In genomic region chr18:21600526-21601410, GRCh38 we compare ENCODE assay signal across 1 cellular context.
TF ChIP-seq lines count a peak whose summit lies in the region.

Gene ESCO1, minus strand, starts transcription at chr18:21600704. Its CDS starts 25,861 bp downstream, at chr18:21574843.

TF ChIP-seq in GM12878, 131 proteins besides CTCF, POLR2A, EP300 and RAD21 (continued from another document and continues in another):
- TF ChIP-seq, protein P1, sequence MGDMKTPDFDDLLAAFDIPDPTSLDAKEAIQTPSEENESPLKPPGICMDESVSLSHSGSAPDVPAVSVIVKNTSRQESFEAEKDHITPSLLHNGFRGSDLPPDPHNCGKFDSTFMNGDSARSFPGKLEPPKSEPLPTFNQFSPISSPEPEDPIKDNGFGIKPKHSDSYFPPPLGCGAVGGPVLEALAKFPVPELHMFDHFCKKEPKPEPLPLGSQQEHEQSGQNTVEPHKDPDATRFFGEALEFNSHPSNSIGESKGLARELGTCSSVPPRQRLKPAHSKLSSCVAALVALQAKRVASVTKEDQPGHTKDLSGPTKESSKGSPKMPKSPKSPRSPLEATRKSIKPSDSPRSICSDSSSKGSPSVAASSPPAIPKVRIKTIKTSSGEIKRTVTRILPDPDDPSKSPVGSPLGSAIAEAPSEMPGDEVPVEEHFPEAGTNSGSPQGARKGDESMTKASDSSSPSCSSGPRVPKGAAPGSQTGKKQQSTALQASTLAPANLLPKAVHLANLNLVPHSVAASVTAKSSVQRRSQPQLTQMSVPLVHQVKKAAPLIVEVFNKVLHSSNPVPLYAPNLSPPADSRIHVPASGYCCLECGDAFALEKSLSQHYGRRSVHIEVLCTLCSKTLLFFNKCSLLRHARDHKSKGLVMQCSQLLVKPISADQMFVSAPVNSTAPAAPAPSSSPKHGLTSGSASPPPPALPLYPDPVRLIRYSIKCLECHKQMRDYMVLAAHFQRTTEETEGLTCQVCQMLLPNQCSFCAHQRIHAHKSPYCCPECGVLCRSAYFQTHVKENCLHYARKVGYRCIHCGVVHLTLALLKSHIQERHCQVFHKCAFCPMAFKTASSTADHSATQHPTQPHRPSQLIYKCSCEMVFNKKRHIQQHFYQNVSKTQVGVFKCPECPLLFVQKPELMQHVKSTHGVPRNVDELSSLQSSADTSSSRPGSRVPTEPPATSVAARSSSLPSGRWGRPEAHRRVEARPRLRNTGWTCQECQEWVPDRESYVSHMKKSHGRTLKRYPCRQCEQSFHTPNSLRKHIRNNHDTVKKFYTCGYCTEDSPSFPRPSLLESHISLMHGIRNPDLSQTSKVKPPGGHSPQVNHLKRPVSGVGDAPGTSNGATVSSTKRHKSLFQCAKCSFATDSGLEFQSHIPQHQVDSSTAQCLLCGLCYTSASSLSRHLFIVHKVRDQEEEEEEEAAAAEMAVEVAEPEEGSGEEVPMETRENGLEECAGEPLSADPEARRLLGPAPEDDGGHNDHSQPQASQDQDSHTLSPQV (IDR thresholded peaks at IDR 0.05) = peak; percentile 91
- TF ChIP-seq PML (IDR thresholded peaks at IDR 0.05; ENCODE audit: low read length) (peak; percentile 88), ETV6 (conservative IDR thresholded peaks at IDR 0.05 in 1 of 2, IDR thresholded peaks at IDR 0.05 in 1 of 2; ENCODE audit: borderline replicate concordance in 1 of 2, low read depth in 1 of 2) (0 out of 4 replicates have a peak, but pooled peaks of 1 of the 2 experiments have one; percentile 19), ZNF24 (IDR thresholded peaks at IDR 0.05) (peak; percentile 50; the same call in 1 of the 2 replicates), CHD2 (IDR thresholded peaks at IDR 0.05; ENCODE audit: borderline replicate concordance, low read depth, low read length) (peak; percentile 68), SP1 (IDR thresholded peaks at IDR 0.05; ENCODE audit: low read depth, low read length) (peak; percentile 56), CBX3 (IDR thresholded peaks at IDR 0.05; ENCODE audit: borderline replicate concordance, low read depth) (no peak), ZNF217 (IDR thresholded peaks at IDR 0.05) (peak; percentile 77; the same call in 1 of the 2 replicates), RFX5 (IDR thresholded peaks at IDR 0.05; ENCODE audit: low read depth, low read length) (peak; percentile 93), TARDBP (IDR thresholded peaks at IDR 0.05; ENCODE audit: borderline replicate concordance) (0 out of 2 replicates have a peak, but pooled peaks have one; percentile 64), SMC3 (IDR thresholded peaks at IDR 0.05; ENCODE audit: borderline replicate concordance, low read length) (peak; percentile 27; the same call in 1 of the 2 replicates), BACH1 (IDR thresholded peaks at IDR 0.05; ENCODE audit: borderline replicate concordance) (peak; percentile 47), ZNF384 (IDR thresholded peaks at IDR 0.05; ENCODE audit: borderline replicate concordance, low read depth, low read length) (no peak), JUNB (IDR thresholded peaks at IDR 0.05) (no peak), YBX1 (IDR thresholded peaks at IDR 0.05) (no peak), ZNF622 (IDR thresholded peaks at IDR 0.05) (no peak), POLR2AphosphoS5 (IDR thresholded peaks at IDR 0.05; ENCODE audit: low read length) (peak; percentile 97), CREB1 (IDR thresholded peaks at IDR 0.05; ENCODE audit: low read depth) (peak; percentile 87), FOS (IDR thresholded peaks at IDR 0.05; ENCODE audit: borderline replicate concordance, extremely low read depth, insufficient read length) (no peak), SREBF1 (IDR thresholded peaks at IDR 0.05; ENCODE audit: low read length) (no peak), PAX8 (IDR thresholded peaks at IDR 0.05) (no peak), HDAC6 (IDR thresholded peaks at IDR 0.05; ENCODE audit: unreplicated experiment) (no peak), HCFC1 (IDR thresholded peaks at IDR 0.05; ENCODE audit: low read length) (peak; percentile 53; the same call in 1 of the 2 replicates), ATF7 (IDR thresholded peaks at IDR 0.05; ENCODE audit: low read depth) (0 out of 2 replicates have a peak, but pooled peaks have one; percentile 51), POLR2AphosphoS2 (IDR thresholded peaks at IDR 0.05; ENCODE audit: low read depth, low read length) (peak; percentile 84), SMAD1 (IDR thresholded peaks at IDR 0.05; ENCODE audit: low read depth, partially characterized antibody) (peak; percentile 52), MAX (IDR thresholded peaks at IDR 0.05; ENCODE audit: low read depth, low read length) (peak; percentile 72), TCF12 (IDR thresholded peaks at IDR 0.05; ENCODE audit: low read depth, low read length) (peak; percentile 52; the same call in 1 of the 2 replicates), CBX5 (IDR thresholded peaks at IDR 0.05; ENCODE audit: low read depth) (peak; percentile 20; the same call in 1 of the 2 replicates), HDGF (IDR thresholded peaks at IDR 0.05) (peak; percentile 62), SMAD5 (IDR thresholded peaks at IDR 0.05; ENCODE audit: low read depth) (peak; percentile 83; the same call in 1 of the 2 replicates), MEF2A (IDR thresholded peaks at IDR 0.05; ENCODE audit: insufficient read depth, low read depth, low read length) (peak; percentile 37; the same call in 1 of the 2 replicates), CHD1 (IDR thresholded peaks at IDR 0.05; ENCODE audit: low read depth, low read length) (no peak), MEF2B (IDR thresholded peaks at IDR 0.05; ENCODE audit: partially characterized antibody, poor library complexity, severe bottlenecking) (peak; percentile 20), CBFB (IDR thresholded peaks at IDR 0.05; ENCODE audit: low read depth) (peak; percentile 60; the same call in 1 of the 2 replicates), NRF1 (conservative IDR thresholded peaks at IDR 0.05; ENCODE audit: low read depth, low read length) (peak; percentile 94), EGR1 (IDR thresholded peaks at IDR 0.05; ENCODE audit: borderline replicate concordance in 1 of 2, low read depth in 2 of 2, low read length in 2 of 2) (peak; percentile 39 to 88), NFYA (IDR thresholded peaks at IDR 0.05; ENCODE audit: borderline replicate concordance, low read depth, low read length) (no peak), TCF3 (IDR thresholded peaks at IDR 0.05; ENCODE audit: borderline replicate concordance, insufficient read depth, low read depth, low read length) (no peak), KDM1A (IDR thresholded peaks at IDR 0.05; ENCODE audit: borderline replicate concordance) (no peak), POU2F2 (IDR thresholded peaks at IDR 0.05; ENCODE audit: borderline replicate concordance, low read depth, low read length) (peak; percentile 70), EED (IDR thresholded peaks at IDR 0.05; ENCODE audit: low read depth) (no peak), ZZZ3 (IDR thresholded peaks at IDR 0.05; ENCODE audit: control insufficient read depth, insufficient read length, low read depth) (no peak), CEBPB (IDR thresholded peaks at IDR 0.05; ENCODE audit: borderline replicate concordance in 1 of 2, low read depth in 2 of 2, low read length in 2 of 2) (peak in 1 of 2 experiments; percentile 94; a peak in 2 of 4 replicates), LARP7 (IDR thresholded peaks at IDR 0.05) (peak; percentile 62), BCLAF1 (IDR thresholded peaks at IDR 0.05) (no peak)
- TF ChIP-seq, protein P2, sequence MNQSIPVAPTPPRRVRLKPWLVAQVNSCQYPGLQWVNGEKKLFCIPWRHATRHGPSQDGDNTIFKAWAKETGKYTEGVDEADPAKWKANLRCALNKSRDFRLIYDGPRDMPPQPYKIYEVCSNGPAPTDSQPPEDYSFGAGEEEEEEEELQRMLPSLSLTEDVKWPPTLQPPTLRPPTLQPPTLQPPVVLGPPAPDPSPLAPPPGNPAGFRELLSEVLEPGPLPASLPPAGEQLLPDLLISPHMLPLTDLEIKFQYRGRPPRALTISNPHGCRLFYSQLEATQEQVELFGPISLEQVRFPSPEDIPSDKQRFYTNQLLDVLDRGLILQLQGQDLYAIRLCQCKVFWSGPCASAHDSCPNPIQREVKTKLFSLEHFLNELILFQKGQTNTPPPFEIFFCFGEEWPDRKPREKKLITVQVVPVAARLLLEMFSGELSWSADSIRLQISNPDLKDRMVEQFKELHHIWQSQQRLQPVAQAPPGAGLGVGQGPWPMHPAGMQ (IDR thresholded peaks at IDR 0.05; ENCODE audit: borderline replicate concordance) = no peak
- TF ChIP-seq, protein P3, sequence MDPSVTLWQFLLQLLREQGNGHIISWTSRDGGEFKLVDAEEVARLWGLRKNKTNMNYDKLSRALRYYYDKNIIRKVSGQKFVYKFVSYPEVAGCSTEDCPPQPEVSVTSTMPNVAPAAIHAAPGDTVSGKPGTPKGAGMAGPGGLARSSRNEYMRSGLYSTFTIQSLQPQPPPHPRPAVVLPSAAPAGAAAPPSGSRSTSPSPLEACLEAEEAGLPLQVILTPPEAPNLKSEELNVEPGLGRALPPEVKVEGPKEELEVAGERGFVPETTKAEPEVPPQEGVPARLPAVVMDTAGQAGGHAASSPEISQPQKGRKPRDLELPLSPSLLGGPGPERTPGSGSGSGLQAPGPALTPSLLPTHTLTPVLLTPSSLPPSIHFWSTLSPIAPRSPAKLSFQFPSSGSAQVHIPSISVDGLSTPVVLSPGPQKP (IDR thresholded peaks at IDR 0.05; ENCODE audit: low read depth, low read length) = peak; percentile 90
- TF ChIP-seq, protein P4, sequence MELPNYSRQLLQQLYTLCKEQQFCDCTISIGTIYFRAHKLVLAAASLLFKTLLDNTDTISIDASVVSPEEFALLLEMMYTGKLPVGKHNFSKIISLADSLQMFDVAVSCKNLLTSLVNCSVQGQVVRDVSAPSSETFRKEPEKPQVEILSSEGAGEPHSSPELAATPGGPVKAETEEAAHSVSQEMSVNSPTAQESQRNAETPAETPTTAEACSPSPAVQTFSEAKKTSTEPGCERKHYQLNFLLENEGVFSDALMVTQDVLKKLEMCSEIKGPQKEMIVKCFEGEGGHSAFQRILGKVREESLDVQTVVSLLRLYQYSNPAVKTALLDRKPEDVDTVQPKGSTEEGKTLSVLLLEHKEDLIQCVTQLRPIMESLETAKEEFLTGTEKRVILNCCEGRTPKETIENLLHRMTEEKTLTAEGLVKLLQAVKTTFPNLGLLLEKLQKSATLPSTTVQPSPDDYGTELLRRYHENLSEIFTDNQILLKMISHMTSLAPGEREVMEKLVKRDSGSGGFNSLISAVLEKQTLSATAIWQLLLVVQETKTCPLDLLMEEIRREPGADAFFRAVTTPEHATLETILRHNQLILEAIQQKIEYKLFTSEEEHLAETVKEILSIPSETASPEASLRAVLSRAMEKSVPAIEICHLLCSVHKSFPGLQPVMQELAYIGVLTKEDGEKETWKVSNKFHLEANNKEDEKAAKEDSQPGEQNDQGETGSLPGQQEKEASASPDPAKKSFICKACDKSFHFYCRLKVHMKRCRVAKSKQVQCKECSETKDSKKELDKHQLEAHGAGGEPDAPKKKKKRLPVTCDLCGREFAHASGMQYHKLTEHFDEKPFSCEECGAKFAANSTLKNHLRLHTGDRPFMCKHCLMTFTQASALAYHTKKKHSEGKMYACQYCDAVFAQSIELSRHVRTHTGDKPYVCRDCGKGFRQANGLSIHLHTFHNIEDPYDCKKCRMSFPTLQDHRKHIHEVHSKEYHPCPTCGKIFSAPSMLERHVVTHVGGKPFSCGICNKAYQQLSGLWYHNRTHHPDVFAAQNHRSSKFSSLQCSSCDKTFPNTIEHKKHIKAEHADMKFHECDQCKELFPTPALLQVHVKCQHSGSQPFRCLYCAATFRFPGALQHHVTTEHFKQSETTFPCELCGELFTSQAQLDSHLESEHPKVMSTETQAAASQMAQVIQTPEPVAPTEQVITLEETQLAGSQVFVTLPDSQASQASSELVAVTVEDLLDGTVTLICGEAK (IDR thresholded peaks at IDR 0.05; ENCODE audit: borderline replicate concordance) = peak; percentile 68; the same call in 1 of the 2 replicates
- TF ChIP-seq, protein P5, sequence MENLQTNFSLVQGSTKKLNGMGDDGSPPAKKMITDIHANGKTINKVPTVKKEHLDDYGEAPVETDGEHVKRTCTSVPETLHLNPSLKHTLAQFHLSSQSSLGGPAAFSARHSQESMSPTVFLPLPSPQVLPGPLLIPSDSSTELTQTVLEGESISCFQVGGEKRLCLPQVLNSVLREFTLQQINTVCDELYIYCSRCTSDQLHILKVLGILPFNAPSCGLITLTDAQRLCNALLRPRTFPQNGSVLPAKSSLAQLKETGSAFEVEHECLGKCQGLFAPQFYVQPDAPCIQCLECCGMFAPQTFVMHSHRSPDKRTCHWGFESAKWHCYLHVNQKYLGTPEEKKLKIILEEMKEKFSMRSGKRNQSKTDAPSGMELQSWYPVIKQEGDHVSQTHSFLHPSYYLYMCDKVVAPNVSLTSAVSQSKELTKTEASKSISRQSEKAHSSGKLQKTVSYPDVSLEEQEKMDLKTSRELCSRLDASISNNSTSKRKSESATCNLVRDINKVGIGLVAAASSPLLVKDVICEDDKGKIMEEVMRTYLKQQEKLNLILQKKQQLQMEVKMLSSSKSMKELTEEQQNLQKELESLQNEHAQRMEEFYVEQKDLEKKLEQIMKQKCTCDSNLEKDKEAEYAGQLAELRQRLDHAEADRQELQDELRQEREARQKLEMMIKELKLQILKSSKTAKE (IDR thresholded peaks at IDR 0.05; ENCODE audit: low read depth, poor library complexity, severe bottlenecking) = no peak
